In genomic region chr7:158303121-158303520, GRCh38 we compare ENCODE assay signal across 20 cellular contexts.
"Had no signal": no experiment of that assay in that cellular context is flagged by ENCODE, and none has a peak within 500 bp of the region (broad histone marks: within the 10 kb centered on the region; RNA-seq: fewer than 3 reads in every experiment).

No MANE protein-coding gene starts in this region.

- H3K27ac Mint-ChIP-seq: effector memory CD8-positive, alpha-beta T cell had no signal

- ATAC-seq: effector memory CD8-positive, alpha-beta T cell; foreskin keratinocyte; gastrocnemius medialis; heart right ventricle; left cardiac atrium; left lung; left ventricle myocardium superior; lower lobe of right lung had no signal

- DNase-seq: colonic mucosa; dermis blood vessel endothelial cell; dorsolateral prefrontal cortex; effector CD8-positive, alpha-beta T cell; effector memory CD8-positive, alpha-beta T cell; foreskin keratinocyte; gastrocnemius medialis; glutamatergic neuron; heart right ventricle; hippocampal formation; left cardiac atrium; left lung; left ventricle myocardium superior; lower lobe of right lung; mesenchymal stem cell; midbrain had no signal

- FAIRE-seq: endothelial cell of umbilical vein, islet of Langerhans, keratinocyte had no signal

- H3K4me1 ChIP-seq: colonic mucosa, esophagus muscularis mucosa, foreskin keratinocyte, gastrocnemius medialis, heart right ventricle, left lung, lower lobe of right lung had no signal

- H3K4me3 Mint-ChIP-seq: effector memory CD8-positive, alpha-beta T cell had no signal

- H3K27me3 ChIP-seq: colonic mucosa, foreskin keratinocyte, left lung had no signal

- H3K9me3 ChIP-seq: colonic mucosa, gastrocnemius medialis had no signal

- H3K27ac ChIP-seq: colonic mucosa, dorsolateral prefrontal cortex, esophagus muscularis mucosa, foreskin keratinocyte, gastrocnemius medialis, heart right ventricle, left lung, lower lobe of right lung had no signal

- H3K36me3 ChIP-seq: colonic mucosa, esophagus muscularis mucosa, gastrocnemius medialis, heart right ventricle, left lung, lower lobe of right lung had no signal

- H3K4me3 ChIP-seq: colonic mucosa, dorsolateral prefrontal cortex, esophagus muscularis mucosa, gastrocnemius medialis, heart right ventricle, left lung, lower lobe of right lung had no signal
